ENCODE assay signal across 2 cellular contexts in genomic region chr17:79304907-79305306, GRCh38.
TF ChIP-seq lines count a peak whose summit lies in the region.

No MANE protein-coding gene starts in this region.

TF ChIP-seq in GM23338, 12 proteins besides CTCF, POLR2A, EP300 and RAD21:
- TF ChIP-seq ZNF462 (CRISPR knock-in tag; IDR thresholded peaks at IDR 0.05) (no peak), REST (IDR thresholded peaks at IDR 0.05; ENCODE audit: unreplicated experiment) (no peak), EZH2 (IDR thresholded peaks at IDR 0.05; ENCODE audit: low read depth, unreplicated experiment) (no peak), ZNF114 (CRISPR knock-in tag; IDR thresholded peaks at IDR 0.05) (no peak), ETS1 (IDR thresholded peaks at IDR 0.05) (no peak), NANOG (IDR thresholded peaks at IDR 0.05; ENCODE audit: borderline replicate concordance) (no peak), JUNB (IDR thresholded peaks at IDR 0.05; ENCODE audit: unreplicated experiment) (no peak), POLR2AphosphoS5 (IDR thresholded peaks at IDR 0.05; ENCODE audit: low read depth) (no peak), EZH2phosphoT487 (IDR thresholded peaks at IDR 0.05; ENCODE audit: unreplicated experiment) (no peak), ZNF331 (CRISPR knock-in tag; IDR thresholded peaks at IDR 0.05; ENCODE audit: low read depth) (no peak), STAT1 (IDR thresholded peaks at IDR 0.05; ENCODE audit: unreplicated experiment) (no peak), CREB1 (CRISPR knock-in tag; IDR thresholded peaks at IDR 0.05; ENCODE audit: low read depth) (no peak)

TF ChIP-seq in WTC11, 78 proteins besides CTCF, POLR2A, EP300 and RAD21:
- no peak for TF ChIP-seq ZNF532 (CRISPR knock-in tag; IDR thresholded peaks at IDR 0.05; ENCODE audit: borderline replicate concordance)
- peak; percentile 61; the same call in 1 of the 2 replicates for TF ChIP-seq ZNF121 (CRISPR knock-in tag; IDR thresholded peaks at IDR 0.05)
